1 cellular context compared by ENCODE assay signal in the genomic region with DNA sequence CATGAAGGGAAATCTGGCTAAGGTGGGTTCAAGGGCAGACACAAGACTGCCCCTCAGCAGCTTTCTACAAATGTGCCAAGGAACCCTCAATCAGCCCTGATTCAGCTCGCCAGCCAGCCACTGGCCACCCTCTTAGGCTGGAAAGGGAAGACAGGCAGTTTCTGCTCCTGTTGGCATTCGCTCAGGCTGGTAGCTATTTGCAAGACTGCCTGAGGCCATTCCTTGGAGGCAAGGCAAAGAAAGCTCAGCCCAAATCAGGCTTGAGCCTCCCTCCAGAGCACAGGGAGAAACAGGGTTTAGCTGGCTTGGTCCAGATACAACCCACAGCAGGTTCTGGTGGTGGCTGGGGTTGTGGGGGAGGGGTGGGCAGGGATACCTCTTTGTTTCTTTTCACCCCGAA.
TF ChIP-seq lines count a peak whose summit lies in the region.

No MANE protein-coding gene starts in this region.

TF ChIP-seq in GM23338, 12 proteins besides CTCF, POLR2A, EP300 and RAD21:
- TF ChIP-seq, protein P1, sequence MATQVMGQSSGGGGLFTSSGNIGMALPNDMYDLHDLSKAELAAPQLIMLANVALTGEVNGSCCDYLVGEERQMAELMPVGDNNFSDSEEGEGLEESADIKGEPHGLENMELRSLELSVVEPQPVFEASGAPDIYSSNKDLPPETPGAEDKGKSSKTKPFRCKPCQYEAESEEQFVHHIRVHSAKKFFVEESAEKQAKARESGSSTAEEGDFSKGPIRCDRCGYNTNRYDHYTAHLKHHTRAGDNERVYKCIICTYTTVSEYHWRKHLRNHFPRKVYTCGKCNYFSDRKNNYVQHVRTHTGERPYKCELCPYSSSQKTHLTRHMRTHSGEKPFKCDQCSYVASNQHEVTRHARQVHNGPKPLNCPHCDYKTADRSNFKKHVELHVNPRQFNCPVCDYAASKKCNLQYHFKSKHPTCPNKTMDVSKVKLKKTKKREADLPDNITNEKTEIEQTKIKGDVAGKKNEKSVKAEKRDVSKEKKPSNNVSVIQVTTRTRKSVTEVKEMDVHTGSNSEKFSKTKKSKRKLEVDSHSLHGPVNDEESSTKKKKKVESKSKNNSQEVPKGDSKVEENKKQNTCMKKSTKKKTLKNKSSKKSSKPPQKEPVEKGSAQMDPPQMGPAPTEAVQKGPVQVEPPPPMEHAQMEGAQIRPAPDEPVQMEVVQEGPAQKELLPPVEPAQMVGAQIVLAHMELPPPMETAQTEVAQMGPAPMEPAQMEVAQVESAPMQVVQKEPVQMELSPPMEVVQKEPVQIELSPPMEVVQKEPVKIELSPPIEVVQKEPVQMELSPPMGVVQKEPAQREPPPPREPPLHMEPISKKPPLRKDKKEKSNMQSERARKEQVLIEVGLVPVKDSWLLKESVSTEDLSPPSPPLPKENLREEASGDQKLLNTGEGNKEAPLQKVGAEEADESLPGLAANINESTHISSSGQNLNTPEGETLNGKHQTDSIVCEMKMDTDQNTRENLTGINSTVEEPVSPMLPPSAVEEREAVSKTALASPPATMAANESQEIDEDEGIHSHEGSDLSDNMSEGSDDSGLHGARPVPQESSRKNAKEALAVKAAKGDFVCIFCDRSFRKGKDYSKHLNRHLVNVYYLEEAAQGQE (IDR thresholded peaks at IDR 0.05; ENCODE audit: unreplicated experiment): no peak
- TF ChIP-seq ZNF114 (CRISPR knock-in tag; IDR thresholded peaks at IDR 0.05) (no peak), ZNF331 (CRISPR knock-in tag; IDR thresholded peaks at IDR 0.05; ENCODE audit: low read depth) (no peak)
TF ChIP-seq in GM23338: peak in this region for 0.
